ENCODE assay signal across 33 cellular contexts in the genomic region with DNA sequence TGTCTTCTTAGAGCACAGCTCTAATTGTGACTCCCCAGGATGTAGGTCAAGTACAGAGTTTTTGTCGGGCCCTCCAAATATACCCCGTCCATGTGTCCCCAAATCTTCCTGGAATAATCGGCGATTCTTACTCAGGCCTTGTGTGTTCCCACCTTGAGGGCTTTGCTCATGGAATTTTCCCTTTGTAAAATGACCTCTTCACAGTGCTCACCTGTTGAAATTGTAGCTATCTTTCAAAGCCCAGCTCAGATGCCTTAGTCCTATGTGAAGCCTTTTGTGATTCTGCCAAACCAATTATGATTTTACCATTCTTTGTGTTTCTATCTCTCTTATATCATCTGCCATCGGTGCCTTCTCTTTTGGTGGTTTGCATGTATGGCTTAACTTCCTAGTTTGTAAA. TPM values are rescaled to one million over a fixed set of nuclear protein-coding genes. Genes with fewer than 3 reads are reported as not detected.
"Had no signal": no experiment of that assay in that cellular context is flagged by ENCODE, and none has a peak within 500 bp of the region (broad histone marks: within the 10 kb centered on the region; RNA-seq: fewer than 3 reads in every experiment).

No MANE protein-coding gene starts in this region.

- H3K36me3 Mint-ChIP-seq: activated naive CD4-positive, alpha-beta T cell treated with anti-CD3 and anti-CD28 coated beads, Interleukin-2, amount 50 U/mL, for 24 hours; activated naive CD8-positive, alpha-beta T cell treated with anti-CD3 and anti-CD28 coated beads, Interleukin-2, amount 10 ng/mL, durations not matched to agents 7 days and 5 days had no signal

- H3K27me3 ChIP-seq: ascending aorta, breast epithelium, MG63 had no signal

- H3K4me1 Mint-ChIP-seq: activated naive CD4-positive, alpha-beta T cell treated with anti-CD3 and anti-CD28 coated beads, Interleukin-2, amount 50 U/mL, for 24 hours; activated naive CD8-positive, alpha-beta T cell treated with anti-CD3 and anti-CD28 coated beads, Interleukin-2, amount 10 ng/mL, durations not matched to agents 7 days and 5 days had no signal

- H3K27ac ChIP-seq: ascending aorta, breast epithelium, RWPE1 had no signal

- H3K9me3 Mint-ChIP-seq: activated CD4-positive, alpha-beta T cell treated with anti-CD3 and anti-CD28 coated beads, Interleukin-2, amount 10 ng/mL, durations not matched to agents 24 days and 14 days; activated CD8-positive, alpha-beta T cell treated with anti-CD3 and anti-CD28 coated beads for 36 hours; activated naive CD4-positive, alpha-beta T cell treated with anti-CD3 and anti-CD28 coated beads, Interleukin-2, amount 50 U/mL, for 24 hours; activated naive CD8-positive, alpha-beta T cell treated with anti-CD3 and anti-CD28 coated beads, Interleukin-2, amount 10 ng/mL, durations not matched to agents 7 days and 5 days; activated T-helper 2 cell treated with anti-CD3 and anti-CD28 coated beads, Interferon-gamma antibody, Interleukin-2, Interleukin-4, amounts not matched to agents 10 μg/mL and 5 μg/mL and 100 μg/mL, durations not matched to agents 14 hours and 24 hours and 36 hours had no signal

- H3K9me3 ChIP-seq: ascending aorta, breast epithelium, MG63 had no signal

- H3K27ac Mint-ChIP-seq: activated CD4-positive, alpha-beta T cell treated with anti-CD3 and anti-CD28 coated beads, Interleukin-2, amount 10 ng/mL, durations not matched to agents 24 days and 14 days; activated CD8-positive, alpha-beta T cell treated with anti-CD3 and anti-CD28 coated beads for 36 hours; activated naive CD4-positive, alpha-beta T cell treated with anti-CD3 and anti-CD28 coated beads, Interleukin-2, amount 50 U/mL, for 24 hours; activated naive CD8-positive, alpha-beta T cell treated with anti-CD3 and anti-CD28 coated beads, Interleukin-2, amount 10 ng/mL, durations not matched to agents 7 days and 5 days; activated T-helper 2 cell treated with anti-CD3 and anti-CD28 coated beads, Interferon-gamma antibody, Interleukin-2, Interleukin-4, amounts not matched to agents 10 μg/mL and 5 μg/mL and 100 μg/mL, durations not matched to agents 14 hours and 24 hours and 36 hours had no signal

- H3K4me1 ChIP-seq: ascending aorta, breast epithelium had no signal

- DNase-seq: activated CD4-positive, alpha-beta T cell treated with anti-CD3 and anti-CD28 coated beads, Interleukin-2, amount 10 ng/mL, durations not matched to agents 24 days and 14 days; activated CD4-positive, alpha-beta T cell treated with anti-CD3 and anti-CD28 coated beads, Interleukin-2, amount 50 U/mL, for 4 hours; activated CD8-positive, alpha-beta T cell treated with anti-CD3 and anti-CD28 coated beads for 36 hours; activated gamma-delta T cell; activated naive CD4-positive, alpha-beta T cell treated with Interleukin-2 at 50 U/mL for 16 hours; activated naive CD8-positive, alpha-beta T cell treated with anti-CD3 and anti-CD28 coated beads, Interleukin-2, amount 10 ng/mL, durations not matched to agents 7 days and 5 days; activated T-cell treated with anti-CD3 and anti-CD28 coated beads, Interleukin-2, amount 50 U/mL, for 1 hour; amygdala; Kasumi-1; KG1; MG63; MV-4-11; NCI-H1092; NCI-H1436 treated with DMSO at 0.1 percent for 48 hours; NCI-H1694 treated with DMSO at 0.1 percent for 48 hours; NCI-H2029; NCI-H510A; NCI-H526; NCI-H748 treated with DMSO at 0.1 percent for 48 hours; NK-92 treated with Interleukin-12 subunit alpha and Interleukin-12 subunit beta, amount 100 ng/mL, for 24 hours; PC-3; SW 1271; T-helper 1 cell; T-helper 2 cell; T-helper 9 cell had no signal

- ATAC-seq: activated CD8-positive, alpha-beta T cell treated with anti-CD3 and anti-CD28 coated beads for 36 hours; PC-3; Right ventricle myocardium inferior had no signal

- H3K36me3 ChIP-seq: ascending aorta, breast epithelium, MG63 had no signal

- H3K4me3 Mint-ChIP-seq: activated CD4-positive, alpha-beta T cell treated with anti-CD3 and anti-CD28 coated beads, Interleukin-2, amount 10 ng/mL, durations not matched to agents 24 days and 14 days; activated CD8-positive, alpha-beta T cell treated with anti-CD3 and anti-CD28 coated beads for 36 hours; activated naive CD4-positive, alpha-beta T cell treated with anti-CD3 and anti-CD28 coated beads, Interleukin-2, amount 50 U/mL, for 24 hours; activated naive CD8-positive, alpha-beta T cell treated with anti-CD3 and anti-CD28 coated beads, Interleukin-2, amount 10 ng/mL, durations not matched to agents 7 days and 5 days had no signal

- H3K4me3 ChIP-seq: ascending aorta, breast epithelium, MG63 had no signal

- H3K27me3 Mint-ChIP-seq: activated CD4-positive, alpha-beta T cell treated with anti-CD3 and anti-CD28 coated beads, Interleukin-2, amount 10 ng/mL, durations not matched to agents 24 days and 14 days; activated naive CD4-positive, alpha-beta T cell treated with anti-CD3 and anti-CD28 coated beads, Interleukin-2, amount 50 U/mL, for 24 hours had no signal

RNA-seq across cellular contexts. Expression of a gene that starts 30.1 kb away (rescaled TPM):
- total RNA-seq: activated CD4-positive, alpha-beta T cell treated with anti-CD3 and anti-CD28 coated beads, Interleukin-2, amount 10 ng/mL, durations not matched to agents 24 days and 14 days; activated CD8-positive, alpha-beta memory T cell treated with anti-CD3 and anti-CD28 coated beads for 36 hours; activated CD8-positive, alpha-beta T cell treated with anti-CD3 and anti-CD28 coated beads for 36 hours; activated naive CD8-positive, alpha-beta T cell treated with anti-CD3 and anti-CD28 coated beads, Interleukin-2, amount 10 ng/mL, durations not matched to agents 7 days and 5 days; activated T-helper 2 cell treated with anti-CD3 and anti-CD28 coated beads, Interferon-gamma antibody, Interleukin-2, Interleukin-4, amounts not matched to agents 10 μg/mL and 5 μg/mL and 100 μg/mL, durations not matched to agents 14 hours and 24 hours and 36 hours; ascending aorta; breast epithelium; cardiac septum; PC-3; Right ventricle myocardium inferior had no signal
